Comparison of ENCODE assay signal across 8 cellular contexts in genomic region chr16:54928421-54929089, GRCh38. TPM values are rescaled to one million over a fixed set of nuclear protein-coding genes. Genes with fewer than 3 reads are reported as not detected.
A peak's percentile ranks its signal among the peaks of the same experiment; 100 is the strongest.
DNase-seq lines count a peak whose midpoint lies in the region; ATAC-seq lines count a peak whose summit lies in the region.

No MANE protein-coding gene starts in this region.

- peak overlapping the region; percentile 76 to 97 (median 92) for H3K4me3 Mint-ChIP-seq in naive thymus-derived CD8-positive, alpha-beta T cell

- peaks cover 11% of the 10 kb centered on the region; the same call in 1 of the 2 replicates for H4K20me1 ChIP-seq in Karpas-422 (ENCODE audit: insufficient read depth, low read depth, low read length)

- peak; percentile 27 for DNase-seq in activated naive CD4-positive, alpha-beta T cell treated with Interleukin-2 at 50 U/mL for 16 hours
- DNase-seq in activated naive CD4-positive, alpha-beta T cell (lab: John Stamatoyannopoulos, UW), result no peak
- DNase-seq in H7, result peak; percentile 58
- peak; percentile 69 for DNase-seq in Karpas-422
- DNase-seq in UCSD-AML1 (lab: John Stamatoyannopoulos, UW; ENCODE audit: unreplicated experiment), result peak; percentile 93
- peak in 4 of 10 donors; percentile 20 to 41 (median 26) for DNase-seq in naive thymus-derived CD8-positive, alpha-beta T cell
- DNase-seq in cerebellar nuclear complex (lab: John Stamatoyannopoulos, UW), result no peak

- peak overlapping the region; percentile 70 for H3K9ac ChIP-seq in Karpas-422 (ENCODE audit: low read length)

- H3K36me3 Mint-ChIP-seq in naive thymus-derived CD8-positive, alpha-beta T cell, result peaks cover 0 to 21% (median 0%) of the 10 kb centered on the region in 3 donors

- no peaks in the 10 kb centered on the region for H3K9me3 ChIP-seq in Karpas-422 (ENCODE audit: low read length)

- H3K4me3 ChIP-seq in H7 (ENCODE audit: insufficient read depth, low read depth, low read length) (peak overlapping the region; percentile 68), Karpas-422 (ENCODE audit: low read length) (peak overlapping the region; percentile 66; the same call in 1 of the 2 replicates)

- H3K79me2 ChIP-seq in Karpas-422 (ENCODE audit: low read length), result peaks cover 20% of the 10 kb centered on the region; the same call in 1 of the 2 replicates

- no peak overlapping the region for H3K27ac ChIP-seq in Karpas-422 (ENCODE audit: low read length)

- H3K27me3 Mint-ChIP-seq in naive thymus-derived CD8-positive, alpha-beta T cell, result peaks cover 42 to 78% (median 53%) of the 10 kb centered on the region in 5 donors

- H2AFZ ChIP-seq in Karpas-422 (ENCODE audit: low read length), result no peak overlapping the region

- H3K4me2 ChIP-seq in Karpas-422 (ENCODE audit: low read depth, low read length, poor library complexity, severe bottlenecking), result peak overlapping the region; percentile 42

- peak; percentile 42 for ATAC-seq in esophagus mucosa
- peak; percentile 32 to 48 for ATAC-seq in naive thymus-derived CD8-positive, alpha-beta T cell

- peaks cover 0 to 15% (median 4%) of the 10 kb centered on the region in 9 donors for H3K9me3 Mint-ChIP-seq in naive thymus-derived CD8-positive, alpha-beta T cell

- peaks cover 29% of the 10 kb centered on the region for H3K4me1 ChIP-seq in Karpas-422 (ENCODE audit: low read length)

- POLR2A ChIA-PET in naive thymus-derived CD8-positive, alpha-beta T cell (lab: Charles Lee), result no interaction called here

- H3K9me2 ChIP-seq in Karpas-422 (replicated peaks; ENCODE audit: insufficient read depth, low read length), result no peaks in the 10 kb centered on the region

- H3K27me3 ChIP-seq in H7 (ENCODE audit: control insufficient read depth, insufficient read depth, low read length), result peaks cover 63% of the 10 kb centered on the region
- H3K27me3 ChIP-seq in Karpas-422 (ENCODE audit: low read length), result no peaks in the 10 kb centered on the region

- H3K27ac Mint-ChIP-seq in naive thymus-derived CD8-positive, alpha-beta T cell, result peak overlapping the region in 5 of 10 donors; percentile 65 to 92 (median 82)

- peaks cover 10 to 37% (median 32%) of the 10 kb centered on the region in 4 donors for H3K4me1 Mint-ChIP-seq in naive thymus-derived CD8-positive, alpha-beta T cell

- H3K36me3 ChIP-seq in H7 (replicated peaks; ENCODE audit: control insufficient read depth, insufficient read depth, low read length), result no peaks in the 10 kb centered on the region
- H3K36me3 ChIP-seq in Karpas-422 (ENCODE audit: insufficient read depth, low read length), result no peaks in the 10 kb centered on the region

RNA-seq across cellular contexts. Expression of gene IRX5, which starts 2.1 kb away (rescaled TPM):
- 1.2 and 1.5 TPM in 2 replicates for total RNA-seq in H7 (2014; rRNA removed; shearing (Covaris generic))
- total RNA-seq in Karpas-422 (2014; rRNA removed; shearing (Covaris generic); ENCODE audit: low replicate concordance), result 0.83 TPM in 1 of 2 replicates, not detected in the other
- total RNA-seq in esophagus mucosa, result 7.5 TPM
- total RNA-seq in naive thymus-derived CD8-positive, alpha-beta T cell, result not detected
- not detected for polyA plus RNA-seq in naive thymus-derived CD8-positive, alpha-beta T cell

Comparison
In these comparisons a context has a peak if more than half of its experiments do, and no peak if none do; other contexts are left out.
1. DNase-seq: peak in activated naive CD4-positive, alpha-beta T cell treated with Interleukin-2 at 50 U/mL for 16 hours (single experiment), H7 (single experiment), Karpas-422 (single experiment) and UCSD-AML1 (single experiment); none in activated naive CD4-positive, alpha-beta T cell (0 of 4) and cerebellar nuclear complex (0 of 2).